8 cellular contexts compared by ENCODE assay signal in genomic region chr2:159921752-159922404, GRCh38. TPM values are rescaled to one million over a fixed set of nuclear protein-coding genes. Genes with fewer than 3 reads are reported as not detected.
DNase-seq lines count a peak whose midpoint lies in the region; ATAC-seq and TF ChIP-seq lines count a peak whose summit lies in the region.

No MANE protein-coding gene starts in this region.

- H3K4me1 Mint-ChIP-seq in activated T-helper 2 cell treated with anti-CD3 and anti-CD28 coated beads, Interferon-gamma antibody, Interleukin-2, Interleukin-4, amounts not matched to agents 10 μg/mL and 5 μg/mL and 100 μg/mL, durations not matched to agents 14 hours and 24 hours and 36 hours (ENCODE audit: low read depth): peaks cover 29% of the 10 kb centered on the region

- no peaks in the 10 kb centered on the region for H3K36me3 ChIP-seq in OCI-LY3 (replicated peaks; ENCODE audit: low read depth, low read length)
- no peaks in the 10 kb centered on the region for H3K36me3 ChIP-seq in prostate gland

- ATAC-seq in GM18873 (IDR thresholded peaks at IDR 0.05; ENCODE audit: low FRiP score, unreplicated experiment) (peak; percentile 73), HG03064 (IDR thresholded peaks at IDR 0.05; ENCODE audit: low read depth, unreplicated experiment) (peak; percentile 95)

- DNase-seq in AG09309 (ENCODE audit: low read depth) (no peak), glomerular visceral epithelial cell (ENCODE audit: extremely low spot score) (peak; percentile 60), prostate gland (ENCODE audit: low spot score) (peak; percentile 13), DMS79 (lab: John Stamatoyannopoulos, UW) (no peak)
- peak; percentile 53 for DNase-seq in activated T-helper 2 cell treated with anti-CD3 and anti-CD28 coated beads, Interferon-gamma antibody, Interleukin-2, Interleukin-4, amounts not matched to agents 10 μg/mL and 5 μg/mL and 100 μg/mL, durations not matched to agents 14 hours and 24 hours and 36 hours (ENCODE audit: low spot score)

- no peaks in the 10 kb centered on the region for H4K20me1 ChIP-seq in OCI-LY3 (ENCODE audit: insufficient read depth, low read length)

- H3K9me3 ChIP-seq in OCI-LY3 (ENCODE audit: insufficient read depth, low read length): no peaks in the 10 kb centered on the region
- no peaks in the 10 kb centered on the region for H3K9me3 ChIP-seq in prostate gland

- H3K27ac ChIP-seq in OCI-LY3 (ENCODE audit: low read length): no peak overlapping the region
- no peak overlapping the region for H3K27ac ChIP-seq in prostate gland

- H3K27ac Mint-ChIP-seq in activated T-helper 2 cell treated with anti-CD3 and anti-CD28 coated beads, Interferon-gamma antibody, Interleukin-2, Interleukin-4, amounts not matched to agents 10 μg/mL and 5 μg/mL and 100 μg/mL, durations not matched to agents 14 hours and 24 hours and 36 hours: peak overlapping the region; percentile 16

- WGBS in prostate gland: 46% methylated on average over 17 of the region's 17 CpGs

- TF ChIP-seq POLR2A in prostate gland (IDR thresholded peaks at IDR 0.05): no peak

- no peaks in the 10 kb centered on the region for H3K36me3 Mint-ChIP-seq in activated T-helper 2 cell treated with anti-CD3 and anti-CD28 coated beads, Interferon-gamma antibody, Interleukin-2, Interleukin-4, amounts not matched to agents 10 μg/mL and 5 μg/mL and 100 μg/mL, durations not matched to agents 14 hours and 24 hours and 36 hours (ENCODE audit: low read depth)

- H3K9me3 Mint-ChIP-seq in activated T-helper 2 cell treated with anti-CD3 and anti-CD28 coated beads, Interferon-gamma antibody, Interleukin-2, Interleukin-4, amounts not matched to agents 10 μg/mL and 5 μg/mL and 100 μg/mL, durations not matched to agents 14 hours and 24 hours and 36 hours: no peaks in the 10 kb centered on the region

- TF ChIP-seq CTCF in AG09309 (IDR thresholded peaks at IDR 0.05; ENCODE audit: control insufficient read depth, insufficient read depth, low read depth, low read length, missing control alignments) (peak; percentile 46), OCI-LY3 (IDR thresholded peaks at IDR 0.05; ENCODE audit: low read depth, low read length) (peak; percentile 83), prostate gland (IDR thresholded peaks at IDR 0.05) (peak in 2 of 4 experiments; percentile 20 to 35)

- H3K9ac ChIP-seq in OCI-LY3 (ENCODE audit: low read length): peak overlapping the region; percentile 43

- intact Hi-C loops in activated T-helper 2 cell treated with anti-CD3 and anti-CD28 coated beads, Interferon-gamma antibody, Interleukin-2, Interleukin-4, amounts not matched to agents 10 μg/mL and 5 μg/mL and 100 μg/mL, durations not matched to agents 14 hours and 24 hours and 36 hours (cut with micrococcal nuclease): loop anchor here (2.0 to 5.0 kb wide), 2 partner anchors 31 to 115 kb away; no protein-coding TSS in a partner anchor
- intact Hi-C loops in prostate gland (cut with DNase I): no loop called here

- peaks cover 10% of the 10 kb centered on the region for H3K27me3 Mint-ChIP-seq in activated T-helper 2 cell treated with anti-CD3 and anti-CD28 coated beads, Interferon-gamma antibody, Interleukin-2, Interleukin-4, amounts not matched to agents 10 μg/mL and 5 μg/mL and 100 μg/mL, durations not matched to agents 14 hours and 24 hours and 36 hours (ENCODE audit: low read depth)

- peak overlapping the region; percentile 62; the same call in 1 of the 2 replicates for H2AFZ ChIP-seq in OCI-LY3 (ENCODE audit: low read depth, low read length)

- H3K27me3 ChIP-seq in OCI-LY3 (ENCODE audit: low read depth, low read length) (no peaks in the 10 kb centered on the region), prostate gland (replicated peaks; ENCODE audit: insufficient read depth) (no peaks in the 10 kb centered on the region)

- H3K4me3 Mint-ChIP-seq in activated T-helper 2 cell treated with anti-CD3 and anti-CD28 coated beads, Interferon-gamma antibody, Interleukin-2, Interleukin-4, amounts not matched to agents 10 μg/mL and 5 μg/mL and 100 μg/mL, durations not matched to agents 14 hours and 24 hours and 36 hours (ENCODE audit: low read depth): no peak overlapping the region

- H3K79me2 ChIP-seq in OCI-LY3 (ENCODE audit: low read length): no peaks in the 10 kb centered on the region

- H3K4me1 ChIP-seq in OCI-LY3 (ENCODE audit: low read length): peaks cover 37% of the 10 kb centered on the region
- no peaks in the 10 kb centered on the region for H3K4me1 ChIP-seq in prostate gland (replicated peaks)

- H3K4me3 ChIP-seq in AG09309 (ENCODE audit: control insufficient read depth, low read depth, low read length): no peak overlapping the region
- H3K4me3 ChIP-seq in OCI-LY3 (ENCODE audit: low read length): peak overlapping the region; percentile 50
- H3K4me3 ChIP-seq in prostate gland: no peak overlapping the region

- H3K4me2 ChIP-seq in OCI-LY3 (ENCODE audit: low read length): peak overlapping the region; percentile 76

RNA-seq across cellular contexts. Expression of gene LY75, which starts 17.3 kb away (rescaled TPM):
- 112 TPM in 2 replicates for total RNA-seq in activated T-helper 2 cell treated with anti-CD3 and anti-CD28 coated beads, Interferon-gamma antibody, Interleukin-2, Interleukin-4, amounts not matched to agents 10 μg/mL and 5 μg/mL and 100 μg/mL, durations not matched to agents 14 hours and 24 hours and 36 hours
- 1 to 10 TPM; 1.8 to 1.9 TPM for total RNA-seq in prostate gland

Comparison
In these comparisons a context has a peak if more than half of its experiments do, and no peak if none do; other contexts are left out.
1. DNase-seq: peak in activated T-helper 2 cell treated with anti-CD3 and anti-CD28 coated beads, Interferon-gamma antibody, Interleukin-2, Interleukin-4, amounts not matched to agents 10 μg/mL and 5 μg/mL and 100 μg/mL, durations not matched to agents 14 hours and 24 hours and 36 hours (single experiment), glomerular visceral epithelial cell (single experiment) and prostate gland (single experiment); none in AG09309 (single experiment) and DMS79 (single experiment).
2. RNA of gene LY75, which starts 17.3 kb away (total RNA-seq): 112 TPM in activated T-helper 2 cell treated with anti-CD3 and anti-CD28 coated beads, Interferon-gamma antibody, Interleukin-2, Interleukin-4, amounts not matched to agents 10 μg/mL and 5 μg/mL and 100 μg/mL, durations not matched to agents 14 hours and 24 hours and 36 hours; 1.8 to 1.9 TPM in prostate gland; every median in the first group is over 10 times any median in the second.